In genomic region chr15:52651868-52652267, GRCh38 we compare ENCODE assay signal across 8 cellular contexts.
DNase-seq lines count a peak whose midpoint lies in the region; ATAC-seq and TF ChIP-seq lines count a peak whose summit lies in the region.

No MANE protein-coding gene starts in this region.

- DNase-seq in AG09319 (ENCODE audit: extremely low read depth, low read depth) (peak; percentile 75), GM20000 (ENCODE audit: low spot score) (peak; percentile 55), T follicular helper cell (ENCODE audit: low read depth) (peak; percentile 25), brain microvascular endothelial cell (peak; percentile 92), hippocampal formation (lab: John Stamatoyannopoulos, UW) (peak; percentile 46 to 81), putamen (ENCODE audit: low spot score) (peak; percentile 77)

- no peak for TF ChIP-seq CTCF in AG09319 (IDR thresholded peaks at IDR 0.05; ENCODE audit: low read depth, low read length)
- TF ChIP-seq CTCF in GM20000 (IDR thresholded peaks at IDR 0.05; ENCODE audit: extremely low read depth, missing control alignments) = no peak
- TF ChIP-seq CTCF in brain microvascular endothelial cell (IDR thresholded peaks at IDR 0.05; ENCODE audit: low read depth, low read length, missing control alignments) = no peak

- TF ChIP-seq EP300 in Ishikawa (IDR thresholded peaks at IDR 0.05; ENCODE audit: borderline replicate concordance) = no peak

- ATAC-seq in GM18868 (IDR thresholded peaks at IDR 0.05; ENCODE audit: unreplicated experiment) = no peak

- in situ Hi-C loops in brain microvascular endothelial cell (cut with HindIII; ENCODE audit: low pct_ligation_motif_present, low sequenced_read_pairs) = no loop called here

- peak overlapping the region; percentile 94 for H3K27ac ChIP-seq in brain microvascular endothelial cell

- H3K4me3 ChIP-seq in brain microvascular endothelial cell (ENCODE audit: low read depth, low read length) = peak overlapping the region; percentile 46

- H3K36me3 ChIP-seq in brain microvascular endothelial cell (replicated peaks) = no peaks in the 10 kb centered on the region

- no peak for TF ChIP-seq RAD21 in Ishikawa (IDR thresholded peaks at IDR 0.05; ENCODE audit: low read depth)

- no peaks in the 10 kb centered on the region for H3K27me3 ChIP-seq in brain microvascular endothelial cell (replicated peaks)

TF ChIP-seq in Ishikawa, 13 proteins besides CTCF, POLR2A, EP300 and RAD21:
- TF ChIP-seq EGR1 (IDR thresholded peaks at IDR 0.05) (no peak), MAX (IDR thresholded peaks at IDR 0.05) (peak; percentile 20; the same call in 1 of the 2 replicates)

Comparison
In these comparisons a context has a peak if more than half of its experiments do, and no peak if none do; other contexts are left out.
1. DNase-seq: peak in every context shown above with its lines; median percentile 92 in brain microvascular endothelial cell; 77 in putamen; 75 in AG09319; 64 in hippocampal formation; 55 in GM20000; 25 in T follicular helper cell.